In genomic region chr2:217086038-217086522, GRCh38 we compare ENCODE assay signal across 12 cellular contexts.
DNase-seq lines count a peak whose midpoint lies in the region; ATAC-seq and TF ChIP-seq lines count a peak whose summit lies in the region.
"Had no signal": no experiment of that assay in that cellular context is flagged by ENCODE, and none has a peak within 500 bp of the region (broad histone marks: within the 10 kb centered on the region; RNA-seq: fewer than 3 reads in every experiment).

No MANE protein-coding gene starts in this region.

- peaks cover 14% of the 10 kb centered on the region for H3K27me3 Mint-ChIP-seq in activated naive CD4-positive, alpha-beta T cell treated with anti-CD3 and anti-CD28 coated beads for 36 hours (ENCODE audit: low read depth)
- H3K27me3 Mint-ChIP-seq in activated T-helper 2 cell treated with anti-CD3 and anti-CD28 coated beads, Interferon-gamma antibody, Interleukin-2, Interleukin-4, amounts not matched to agents 10 μg/mL and 5 μg/mL and 100 μg/mL, durations not matched to agents 14 hours and 24 hours and 36 hours (ENCODE audit: low read depth): peaks cover 21% of the 10 kb centered on the region
- peaks cover 8% of the 10 kb centered on the region for H3K27me3 Mint-ChIP-seq in stimulated activated memory B cell treated with anti-CD40 and anti-IgM and Interleukin-4, amounts not matched to agents 10 μg/mL and 1 μg/mL and 100 μg/mL, for 72 hours
- H3K27me3 Mint-ChIP-seq: activated B cell treated with CpG ODN at 0.5 μM for 24 hours had no signal

- H3K27ac ChIP-seq in Peyer's patch: no peak overlapping the region
- H3K27ac ChIP-seq: C4-2B, lower lobe of right lung had no signal

- no peak for TF ChIP-seq POLR2A in Peyer's patch (IDR thresholded peaks at IDR 0.05)

- H3K9me3 ChIP-seq in Peyer's patch: no peaks in the 10 kb centered on the region
- H3K9me3 ChIP-seq in BE2C: no peaks in the 10 kb centered on the region
- H3K9me3 ChIP-seq: lower lobe of right lung had no signal

- peaks cover 21% of the 10 kb centered on the region for H3K4me1 Mint-ChIP-seq in activated naive CD4-positive, alpha-beta T cell treated with anti-CD3 and anti-CD28 coated beads for 36 hours (ENCODE audit: low read depth)
- peaks cover 35% of the 10 kb centered on the region for H3K4me1 Mint-ChIP-seq in activated T-helper 2 cell treated with anti-CD3 and anti-CD28 coated beads, Interferon-gamma antibody, Interleukin-2, Interleukin-4, amounts not matched to agents 10 μg/mL and 5 μg/mL and 100 μg/mL, durations not matched to agents 14 hours and 24 hours and 36 hours (ENCODE audit: low read depth)
- H3K4me1 Mint-ChIP-seq in stimulated activated memory B cell treated with anti-CD40 and anti-IgM and Interleukin-4, amounts not matched to agents 10 μg/mL and 1 μg/mL and 100 μg/mL, for 72 hours: peaks cover 17% of the 10 kb centered on the region

- no peaks in the 10 kb centered on the region for H3K9me3 Mint-ChIP-seq in activated naive CD4-positive, alpha-beta T cell treated with anti-CD3 and anti-CD28 coated beads for 36 hours
- H3K9me3 Mint-ChIP-seq in activated T-helper 2 cell treated with anti-CD3 and anti-CD28 coated beads, Interferon-gamma antibody, Interleukin-2, Interleukin-4, amounts not matched to agents 10 μg/mL and 5 μg/mL and 100 μg/mL, durations not matched to agents 14 hours and 24 hours and 36 hours: no peaks in the 10 kb centered on the region
- H3K9me3 Mint-ChIP-seq in stimulated activated memory B cell treated with anti-CD40 and anti-IgM and Interleukin-4, amounts not matched to agents 10 μg/mL and 1 μg/mL and 100 μg/mL, for 72 hours: peaks cover under 1% of the 10 kb centered on the region
- H3K9me3 Mint-ChIP-seq: activated B cell treated with CpG ODN at 0.5 μM for 24 hours had no signal

- ATAC-seq in HG03045 (IDR thresholded peaks at IDR 0.05; ENCODE audit: unreplicated experiment) (peak; percentile 50), HG02840 (IDR thresholded peaks at IDR 0.05; ENCODE audit: low FRiP score, unreplicated experiment) (no peak)
- peak; percentile 64 for ATAC-seq in stimulated activated memory B cell treated with anti-CD40 and anti-IgM and Interleukin-4, amounts not matched to agents 10 μg/mL and 1 μg/mL and 100 μg/mL, for 72 hours
- ATAC-seq: lower lobe of right lung had no signal

- TF ChIP-seq CTCF in Peyer's patch (IDR thresholded peaks at IDR 0.05): no peak
- no peak for TF ChIP-seq CTCF in BE2C (IDR thresholded peaks at IDR 0.05; ENCODE audit: low read depth, low read length)

- no peaks in the 10 kb centered on the region for H3K27me3 ChIP-seq in Peyer's patch
- no peaks in the 10 kb centered on the region for H3K27me3 ChIP-seq in BE2C

- intact Hi-C loops in activated naive CD4-positive, alpha-beta T cell treated with anti-CD3 and anti-CD28 coated beads for 36 hours (cut with micrococcal nuclease): loop anchor here (5.0 kb wide), 1 partner anchor 229 kb away; no protein-coding TSS in a partner anchor
- intact Hi-C loops in activated T-helper 2 cell treated with anti-CD3 and anti-CD28 coated beads, Interferon-gamma antibody, Interleukin-2, Interleukin-4, amounts not matched to agents 10 μg/mL and 5 μg/mL and 100 μg/mL, durations not matched to agents 14 hours and 24 hours and 36 hours (cut with micrococcal nuclease): no loop called here

- peak; percentile 28 for DNase-seq in activated naive CD4-positive, alpha-beta T cell treated with anti-CD3 and anti-CD28 coated beads for 36 hours
- DNase-seq in activated naive CD4-positive, alpha-beta T cell (lab: John Stamatoyannopoulos, UW): no peak
- no peak for DNase-seq in activated T-helper 2 cell treated with anti-CD3 and anti-CD28 coated beads, Interferon-gamma antibody, Interleukin-2, Interleukin-4, amounts not matched to agents 10 μg/mL and 5 μg/mL and 100 μg/mL, durations not matched to agents 14 hours and 24 hours and 36 hours (ENCODE audit: low spot score)
- DNase-seq in Peyer's patch (no peak), BE2C (no peak)
- DNase-seq: activated B cell treated with CpG ODN at 0.5 μM for 24 hours, lower lobe of right lung, NCI-H1092 treated with DMSO at 0.1 percent for 48 hours had no signal

- no peak overlapping the region for H3K4me3 ChIP-seq in Peyer's patch
- H3K4me3 ChIP-seq in BE2C (ENCODE audit: low read depth, low read length): no peak overlapping the region
- H3K4me3 ChIP-seq: lower lobe of right lung had no signal

- no peak overlapping the region for H3K27ac Mint-ChIP-seq in activated naive CD4-positive, alpha-beta T cell treated with anti-CD3 and anti-CD28 coated beads for 36 hours
- H3K27ac Mint-ChIP-seq in activated T-helper 2 cell treated with anti-CD3 and anti-CD28 coated beads, Interferon-gamma antibody, Interleukin-2, Interleukin-4, amounts not matched to agents 10 μg/mL and 5 μg/mL and 100 μg/mL, durations not matched to agents 14 hours and 24 hours and 36 hours: peak overlapping the region; percentile 37
- peak overlapping the region; percentile 46 for H3K27ac Mint-ChIP-seq in stimulated activated memory B cell treated with anti-CD40 and anti-IgM and Interleukin-4, amounts not matched to agents 10 μg/mL and 1 μg/mL and 100 μg/mL, for 72 hours
- H3K27ac Mint-ChIP-seq: activated B cell treated with CpG ODN at 0.5 μM for 24 hours had no signal

- no peaks in the 10 kb centered on the region for H3K4me1 ChIP-seq in Peyer's patch
- no peaks in the 10 kb centered on the region; the same call in 1 of the 2 replicates for H3K4me1 ChIP-seq in BE2C
- H3K4me1 ChIP-seq: lower lobe of right lung had no signal

- no peaks in the 10 kb centered on the region for H3K36me3 Mint-ChIP-seq in activated naive CD4-positive, alpha-beta T cell treated with anti-CD3 and anti-CD28 coated beads for 36 hours (ENCODE audit: low read depth)
- no peaks in the 10 kb centered on the region for H3K36me3 Mint-ChIP-seq in activated T-helper 2 cell treated with anti-CD3 and anti-CD28 coated beads, Interferon-gamma antibody, Interleukin-2, Interleukin-4, amounts not matched to agents 10 μg/mL and 5 μg/mL and 100 μg/mL, durations not matched to agents 14 hours and 24 hours and 36 hours (ENCODE audit: low read depth)
- H3K36me3 Mint-ChIP-seq in stimulated activated memory B cell treated with anti-CD40 and anti-IgM and Interleukin-4, amounts not matched to agents 10 μg/mL and 1 μg/mL and 100 μg/mL, for 72 hours: no peaks in the 10 kb centered on the region

- CTCF ChIA-PET in activated naive CD4-positive, alpha-beta T cell treated with anti-CD3 and anti-CD28 coated beads for 36 hours (lab: Charles Lee): no interaction called here

- no peak overlapping the region for H3K4me3 Mint-ChIP-seq in activated naive CD4-positive, alpha-beta T cell treated with anti-CD3 and anti-CD28 coated beads for 36 hours
- H3K4me3 Mint-ChIP-seq in activated T-helper 2 cell treated with anti-CD3 and anti-CD28 coated beads, Interferon-gamma antibody, Interleukin-2, Interleukin-4, amounts not matched to agents 10 μg/mL and 5 μg/mL and 100 μg/mL, durations not matched to agents 14 hours and 24 hours and 36 hours (ENCODE audit: low read depth): no peak overlapping the region
- no peak overlapping the region for H3K4me3 Mint-ChIP-seq in stimulated activated memory B cell treated with anti-CD40 and anti-IgM and Interleukin-4, amounts not matched to agents 10 μg/mL and 1 μg/mL and 100 μg/mL, for 72 hours
- H3K4me3 Mint-ChIP-seq: activated B cell treated with CpG ODN at 0.5 μM for 24 hours had no signal

- H3K36me3 ChIP-seq in Peyer's patch: no peaks in the 10 kb centered on the region
- H3K36me3 ChIP-seq in BE2C: no peaks in the 10 kb centered on the region
- H3K36me3 ChIP-seq: lower lobe of right lung had no signal
